Comparison of ENCODE assay signal across 8 cellular contexts in genomic region chr7:47291461-47292051, GRCh38.
DNase-seq lines count a peak whose midpoint lies in the region; ATAC-seq and TF ChIP-seq lines count a peak whose summit lies in the region.

No MANE protein-coding gene starts in this region.

- no peaks in the 10 kb centered on the region for H3K27me3 Mint-ChIP-seq in activated T-cell treated with anti-CD3 and anti-CD28 coated beads, Interleukin-2, amount 50 U/mL, for 24 hours
- no peaks in the 10 kb centered on the region for H3K27me3 Mint-ChIP-seq in type B pancreatic cell

- no peak for DNase-seq in activated T-cell treated with anti-CD3 and anti-CD28 coated beads, Interleukin-2, amount 50 U/mL, for 24 hours
- no peak for DNase-seq in activated T-cell treated with anti-CD3 and anti-CD28 coated beads, Interleukin-2, amount 50 U/mL, for 1 hour
- peak; percentile 89 for DNase-seq in NOMO-1 treated with dmso at 0.1 percent for 144 hours (lab: John Stamatoyannopoulos, UW; ENCODE audit: unreplicated experiment)
- peak; percentile 95 for DNase-seq in epithelial cell of esophagus (ENCODE audit: low read depth)
- DNase-seq in stimulated activated CD8-positive, alpha-beta memory T cell treated with anti-CD3 and anti-CD28 coated beads, Interleukin-4, amount 100 ng/mL, for 48 hours: peak; percentile 38
- no peak for DNase-seq in type B pancreatic cell (ENCODE audit: extremely low spot score, unreplicated experiment)
- DNase-seq in DMS114 treated with DMSO at 0.1 percent for 48 hours (lab: John Stamatoyannopoulos, UW; ENCODE audit: unreplicated experiment): no peak

- no peak overlapping the region for H3K4me3 ChIP-seq in epithelial cell of esophagus (ENCODE audit: low read length)

- H3K36me3 Mint-ChIP-seq in activated T-cell treated with anti-CD3 and anti-CD28 coated beads, Interleukin-2, amount 50 U/mL, for 24 hours (ENCODE audit: low read depth): no peaks in the 10 kb centered on the region
- H3K36me3 Mint-ChIP-seq in type B pancreatic cell: peaks cover 73% of the 10 kb centered on the region

- peak overlapping the region; percentile 87 for H3K27ac Mint-ChIP-seq in activated T-cell treated with anti-CD3 and anti-CD28 coated beads, Interleukin-2, amount 50 U/mL, for 24 hours
- H3K27ac Mint-ChIP-seq in type B pancreatic cell: no peak overlapping the region

- ATAC-seq in HG02678 (IDR thresholded peaks at IDR 0.05; ENCODE audit: unreplicated experiment): peak; percentile 92

- no peak overlapping the region for H3K4me3 Mint-ChIP-seq in activated T-cell treated with anti-CD3 and anti-CD28 coated beads, Interleukin-2, amount 50 U/mL, for 24 hours
- no peak overlapping the region for H3K4me3 Mint-ChIP-seq in type B pancreatic cell

- no peaks in the 10 kb centered on the region for H3K9me3 Mint-ChIP-seq in activated T-cell treated with anti-CD3 and anti-CD28 coated beads, Interleukin-2, amount 50 U/mL, for 24 hours
- H3K9me3 Mint-ChIP-seq in type B pancreatic cell: no peaks in the 10 kb centered on the region

- peaks cover 19% of the 10 kb centered on the region for H3K4me1 Mint-ChIP-seq in activated T-cell treated with anti-CD3 and anti-CD28 coated beads, Interleukin-2, amount 50 U/mL, for 24 hours (ENCODE audit: low read depth)
- H3K4me1 Mint-ChIP-seq in type B pancreatic cell (ENCODE audit: unreplicated experiment): peaks cover 3% of the 10 kb centered on the region

- TF ChIP-seq CTCF in epithelial cell of esophagus (IDR thresholded peaks at IDR 0.05; ENCODE audit: insufficient read depth, low read depth, low read length, missing control alignments): no peak
- no peak for TF ChIP-seq CTCF in type B pancreatic cell (conservative IDR thresholded peaks at IDR 0.05)

Comparison
In these comparisons a context has a peak if more than half of its experiments do, and no peak if none do; other contexts are left out.
1. DNase-seq: peak in NOMO-1 treated with dmso at 0.1 percent for 144 hours (single experiment), epithelial cell of esophagus (single experiment) and stimulated activated CD8-positive, alpha-beta memory T cell treated with anti-CD3 and anti-CD28 coated beads, Interleukin-4, amount 100 ng/mL, for 48 hours (single experiment); none in activated T-cell treated with anti-CD3 and anti-CD28 coated beads, Interleukin-2, amount 50 U/mL, for 24 hours (single experiment), activated T-cell treated with anti-CD3 and anti-CD28 coated beads, Interleukin-2, amount 50 U/mL, for 1 hour (single experiment), type B pancreatic cell (single experiment) and DMS114 treated with DMSO at 0.1 percent for 48 hours (single experiment).